Comparison of ENCODE assay signal across 8 cellular contexts in genomic region chr13:27359203-27359821, GRCh38.
A peak's percentile ranks its signal among the peaks of the same experiment; 100 is the strongest.
DNase-seq lines count a peak whose midpoint lies in the region; ATAC-seq and TF ChIP-seq lines count a peak whose summit lies in the region.

No MANE protein-coding gene starts in this region.

- H3K4me3 ChIP-seq in OCI-LY1 (ENCODE audit: low read depth, low read length, poor library complexity, severe bottlenecking), result no peak overlapping the region
- no peak overlapping the region for H3K4me3 ChIP-seq in epithelial cell of proximal tubule (ENCODE audit: low read depth, low read length)
- H3K4me3 ChIP-seq in naive thymus-derived CD4-positive, alpha-beta T cell (ENCODE audit: low read length), result no peak overlapping the region
- H3K4me3 ChIP-seq in stomach, result no peak overlapping the region

- no peaks in the 10 kb centered on the region for H3K9me3 Mint-ChIP-seq in naive thymus-derived CD4-positive, alpha-beta T cell

- H3K27ac Mint-ChIP-seq in naive thymus-derived CD4-positive, alpha-beta T cell, result no peak overlapping the region

- no peak for TF ChIP-seq EP300 in stomach (IDR thresholded peaks at IDR 0.05)

- H3F3A ChIP-seq in OCI-LY1 (ENCODE audit: insufficient read depth, low read length), result no peaks in the 10 kb centered on the region

- TF ChIP-seq CTCF in OCI-LY1 (IDR thresholded peaks at IDR 0.05; ENCODE audit: low read length), result peak; percentile 86
- TF ChIP-seq CTCF in epithelial cell of proximal tubule (conservative IDR thresholded peaks at IDR 0.05; ENCODE audit: low read depth, low read length), result peak; percentile 89
- peak in 5 of 7 experiments; percentile 40 to 84 (median 69) for TF ChIP-seq CTCF in stomach (IDR thresholded peaks at IDR 0.05)

- no peaks in the 10 kb centered on the region for H3K4me1 ChIP-seq in OCI-LY1 (ENCODE audit: insufficient read depth, low read length, severe bottlenecking)
- peaks cover 0 to 4% of the 10 kb centered on the region in 2 donors for H3K4me1 ChIP-seq in naive thymus-derived CD4-positive, alpha-beta T cell (ENCODE audit: control insufficient read depth in 2 of 2, insufficient read depth in 2 of 2, low read length in 2 of 2)
- peaks cover 0 to 18% (median 11%) of the 10 kb centered on the region in 4 donors for H3K4me1 ChIP-seq in stomach

- intact Hi-C loops in naive thymus-derived CD4-positive, alpha-beta T cell (cut with micrococcal nuclease), result loop anchor here (1.0 to 10.0 kb wide), 6 partner anchors 87 to 412 kb away; partner anchors contain the start of genes RASL11A (in 1 of the 2) and USP12 (in 1 of the 2)
- intact Hi-C loops in stomach (cut with DNase I; ENCODE audit: low total_unique reads), result loop anchor here (5.0 kb wide), 1 partner anchor 372 kb away; no protein-coding TSS in a partner anchor

- DNase-seq in ELF-1 (ENCODE audit: low read depth, low spot score) (peak; percentile 72), activated T-cell treated with anti-CD3 and anti-CD28 coated beads for 1 hour (ENCODE audit: low read depth) (peak; percentile 55), epithelial cell of proximal tubule (ENCODE audit: low read depth) (no peak), stomach (peak; percentile 71)
- DNase-seq in naive thymus-derived CD4-positive, alpha-beta T cell, result peak; percentile 44 to 74 (median 69)

- H3K9me3 ChIP-seq in OCI-LY1 (ENCODE audit: low read length) (no peaks in the 10 kb centered on the region), stomach (no peaks in the 10 kb centered on the region)
- H3K9me3 ChIP-seq in naive thymus-derived CD4-positive, alpha-beta T cell (ENCODE audit: control insufficient read depth in 2 of 3, low read length in 3 of 3), result no peaks in the 10 kb centered on the region

- no peak overlapping the region for H2AFZ ChIP-seq in OCI-LY1 (ENCODE audit: low read length)

- no peak overlapping the region for H3K4me2 ChIP-seq in OCI-LY1 (ENCODE audit: low read length)

- H3K36me3 ChIP-seq in OCI-LY1 (ENCODE audit: insufficient read depth, low read length) (no peaks in the 10 kb centered on the region), stomach (no peaks in the 10 kb centered on the region)
- no peaks in the 10 kb centered on the region for H3K36me3 ChIP-seq in naive thymus-derived CD4-positive, alpha-beta T cell (ENCODE audit: control insufficient read depth in 2 of 3, insufficient read depth in 3 of 3, low read length in 3 of 3)

- H3K4me1 Mint-ChIP-seq in naive thymus-derived CD4-positive, alpha-beta T cell, result peaks cover under 1 to 9% (median 5%) of the 10 kb centered on the region in 7 donors

- no peak overlapping the region for H3K9ac ChIP-seq in OCI-LY1 (ENCODE audit: low read length)

- ATAC-seq in HG03066 (IDR thresholded peaks at IDR 0.05; ENCODE audit: low read depth, unreplicated experiment) (peak; percentile 67), HG03108 (IDR thresholded peaks at IDR 0.05; ENCODE audit: unreplicated experiment) (no peak)
- peak; percentile 45 for ATAC-seq in naive thymus-derived CD4-positive, alpha-beta T cell

- H3K27ac ChIP-seq in OCI-LY1 (ENCODE audit: low read depth, low read length, poor library complexity, severe bottlenecking) (no peak overlapping the region), stomach (no peak overlapping the region)
- H3K27ac ChIP-seq in naive thymus-derived CD4-positive, alpha-beta T cell (ENCODE audit: low read depth, low read length), result no peak overlapping the region

- H4K20me1 ChIP-seq in OCI-LY1 (ENCODE audit: insufficient read depth, low read length), result no peaks in the 10 kb centered on the region

- no peaks in the 10 kb centered on the region for H3K79me2 ChIP-seq in OCI-LY1 (ENCODE audit: insufficient read depth, low read length)

- POLR2A ChIA-PET in naive thymus-derived CD4-positive, alpha-beta T cell (lab: Charles Lee), result interaction anchor here (1.4 kb wide), 1 partner anchor 374 kb away, joined by 4 read pairs; no protein-coding TSS in a partner anchor

- H3K4me3 Mint-ChIP-seq in naive thymus-derived CD4-positive, alpha-beta T cell, result no peak overlapping the region

- 10 to 17% (median 11%) methylated on average over 6 of the region's 6 CpGs for WGBS in stomach, 5 donors

- H3K9me2 ChIP-seq in OCI-LY1 (ENCODE audit: low read depth, low read length), result no peaks in the 10 kb centered on the region

- peaks cover 10 to 29% (median 18%) of the 10 kb centered on the region in 5 donors for H3K27me3 Mint-ChIP-seq in naive thymus-derived CD4-positive, alpha-beta T cell

- CTCF ChIA-PET in naive thymus-derived CD4-positive, alpha-beta T cell (lab: Charles Lee), result interaction anchor here (0.6 to 6.7 kb wide), 12 partner anchors 14 to 1788 kb away, joined by 3 to 122 read pairs (median 4); no protein-coding TSS in a partner anchor

- H3K27me3 ChIP-seq in OCI-LY1 (ENCODE audit: insufficient read depth, low read length) (no peaks in the 10 kb centered on the region), stomach (peaks cover 0 to 11% (median 0%) of the 10 kb centered on the region in 3 donors)
- peaks cover 0 to 7% of the 10 kb centered on the region in 2 donors for H3K27me3 ChIP-seq in naive thymus-derived CD4-positive, alpha-beta T cell (ENCODE audit: control insufficient read depth in 2 of 2, insufficient read depth in 2 of 2, low read length in 2 of 2)

- H3K36me3 Mint-ChIP-seq in naive thymus-derived CD4-positive, alpha-beta T cell, result no peaks in the 10 kb centered on the region

- no peak for TF ChIP-seq POLR2A in stomach (IDR thresholded peaks at IDR 0.05)
